ENCODE assay signal across 1 cellular context in the genomic region with DNA sequence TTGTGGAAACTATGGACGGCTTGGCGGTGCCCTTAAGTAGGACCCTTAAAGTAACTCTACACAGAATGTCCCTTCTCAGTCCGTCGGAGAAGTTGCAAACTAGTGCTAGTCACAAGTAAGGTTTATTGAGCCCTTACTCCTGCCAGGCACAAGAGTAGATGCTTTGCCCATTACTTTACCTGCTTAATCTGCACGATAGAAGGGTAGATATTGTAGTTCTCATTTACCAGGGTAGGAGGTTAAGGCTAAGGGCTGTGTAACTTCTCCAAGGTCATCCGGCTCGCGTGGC.
TF ChIP-seq lines count a peak whose summit lies in the region.

No MANE protein-coding gene starts in this region.

TF ChIP-seq in IMR-90, 13 proteins besides CTCF, POLR2A, EP300 and RAD21 (continued from another document):
- TF ChIP-seq RFX5 (IDR thresholded peaks at IDR 0.05; ENCODE audit: low read depth, low read length): no peak
- TF ChIP-seq, protein P1, sequence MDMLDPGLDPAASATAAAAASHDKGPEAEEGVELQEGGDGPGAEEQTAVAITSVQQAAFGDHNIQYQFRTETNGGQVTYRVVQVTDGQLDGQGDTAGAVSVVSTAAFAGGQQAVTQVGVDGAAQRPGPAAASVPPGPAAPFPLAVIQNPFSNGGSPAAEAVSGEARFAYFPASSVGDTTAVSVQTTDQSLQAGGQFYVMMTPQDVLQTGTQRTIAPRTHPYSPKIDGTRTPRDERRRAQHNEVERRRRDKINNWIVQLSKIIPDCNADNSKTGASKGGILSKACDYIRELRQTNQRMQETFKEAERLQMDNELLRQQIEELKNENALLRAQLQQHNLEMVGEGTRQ (IDR thresholded peaks at IDR 0.05; ENCODE audit: low read depth, low read length): no peak
- no peak for TF ChIP-seq SMC3 (IDR thresholded peaks at IDR 0.05; ENCODE audit: low read depth, low read length)
- TF ChIP-seq NFE2L2 (IDR thresholded peaks at IDR 0.05; ENCODE audit: low read depth, low read length): no peak
